In the genomic region with DNA sequence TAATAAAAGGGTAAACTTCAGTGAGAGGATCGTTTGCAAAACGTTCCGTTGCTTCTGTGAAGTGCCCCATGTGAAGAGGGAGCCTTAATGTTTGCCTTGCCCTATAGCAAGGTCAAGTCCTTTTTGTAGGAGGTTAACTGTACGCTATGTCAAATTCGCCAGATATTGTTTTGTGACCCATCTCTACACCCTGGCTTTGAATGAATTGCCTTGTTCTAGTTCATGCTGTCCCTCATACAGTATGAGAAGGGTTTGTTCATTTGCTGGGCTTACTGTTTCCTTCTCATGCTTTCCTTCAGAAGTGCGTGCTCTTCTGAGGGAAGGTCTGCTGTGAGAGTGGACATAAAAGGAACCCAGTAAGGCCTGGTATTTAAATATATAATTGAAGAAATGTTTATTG, we compare ENCODE assay signal across 8 cellular contexts. TPM values are rescaled to one million over a fixed set of nuclear protein-coding genes. Genes with fewer than 3 reads are reported as not detected.
DNase-seq lines count a peak whose midpoint lies in the region; ATAC-seq and TF ChIP-seq lines count a peak whose summit lies in the region.

No MANE protein-coding gene starts in this region.

- H3K27me3 ChIP-seq in right cardiac atrium (ENCODE audit: control insufficient read depth, insufficient read depth) = no peaks in the 10 kb centered on the region

- H3K27ac ChIP-seq in right cardiac atrium (ENCODE audit: low read length) = peak overlapping the region; percentile 6
- H3K27ac ChIP-seq in skin epidermis = peak overlapping the region in 10 of 21 experiments; percentile 66 to 86 (median 82)

- H3K4me1 ChIP-seq in right cardiac atrium (ENCODE audit: control insufficient read depth, insufficient read depth, low read length) = peaks cover 2% of the 10 kb centered on the region

- peak overlapping the region; percentile 83 for H3K4me3 ChIP-seq in WI38 (ENCODE audit: low read depth, low read length)
- peak overlapping the region; percentile 87 for H3K4me3 ChIP-seq in right cardiac atrium (ENCODE audit: low read length)
- H3K4me3 ChIP-seq in skin epidermis = peak overlapping the region in 6 of 7 experiments; percentile 48 to 76 (median 75)

- no peak for ATAC-seq in right cardiac atrium
- no peak for ATAC-seq in activated CD4-positive, CD25-positive, alpha-beta regulatory T cell treated with anti-CD3 and anti-CD28 coated beads, Interleukin-2, amount 50 U/mL, for 24 hours

- H3K4me1 Mint-ChIP-seq in HFFc6 (ENCODE audit: low read depth) = peaks cover 45% of the 10 kb centered on the region

- H3K9me3 Mint-ChIP-seq in HFFc6 = no peaks in the 10 kb centered on the region

- peak overlapping the region; percentile 98 for H3K4me3 Mint-ChIP-seq in HFFc6

- peak overlapping the region; percentile 86 for H3K27ac Mint-ChIP-seq in HFFc6

- intact Hi-C loops in right cardiac atrium (cut with DNase I) = no loop called here

- H3K36me3 Mint-ChIP-seq in HFFc6 (ENCODE audit: low read depth) = no peaks in the 10 kb centered on the region

- peaks cover 2% of the 10 kb centered on the region for H3K27me3 Mint-ChIP-seq in HFFc6 (ENCODE audit: insufficient read depth)

- TF ChIP-seq CTCF in HFFc6 (IDR thresholded peaks at IDR 0.05) (no peak), WI38 (IDR thresholded peaks at IDR 0.05; ENCODE audit: low read depth, low read length) (no peak)

- 19% methylated on average over 6 of the region's 6 CpGs for WGBS in right cardiac atrium

- DNase-seq in HFFc6 = no peak
- no peak for DNase-seq in right cardiac atrium
- no peak for DNase-seq in DMS 273 treated with DMSO at 0.1 percent for 48 hours (lab: John Stamatoyannopoulos, UW)
- no peak for DNase-seq in middle frontal gyrus (ENCODE audit: extremely low spot score, low spot score)
- no peak for DNase-seq in MV-4-11 (lab: John Stamatoyannopoulos, UW)

- H3K9me3 ChIP-seq in right cardiac atrium (ENCODE audit: control insufficient read depth, low read length) = no peaks in the 10 kb centered on the region

RNA-seq across cellular contexts. Expression of a gene that starts 1.6 kb away (rescaled TPM):
- 10 to 100 TPM; 24.2 to 31.5 (median 27.2) TPM for total RNA-seq in HFFc6 (2021; fragmentation: NEBNext Ultra II Directional; extraction: Animal tissue kit (Norgen Biotek cat#: 25700))
- 10 to 100 TPM; 47.1 to 51.0 (median 48.6) TPM for total RNA-seq in right cardiac atrium
- 32.6 TPM for polyA plus RNA-seq in right cardiac atrium

RNA-seq across cellular contexts. Expression of a gene that starts 23.1 kb away (rescaled TPM):
- 10 to 100 TPM; 26.5 to 32.6 (median 30.9) TPM for total RNA-seq in HFFc6 (2021; fragmentation: NEBNext Ultra II Directional; extraction: Animal tissue kit (Norgen Biotek cat#: 25700))
- total RNA-seq in right cardiac atrium = 10 to 100 TPM; 28.5 to 37.6 (median 34.5) TPM
- 47.0 TPM for polyA plus RNA-seq in right cardiac atrium
